Comparison of ENCODE assay signal across 12 cellular contexts in genomic region chr6:170174124-170174770, GRCh38.
DNase-seq lines count a peak whose midpoint lies in the region; TF ChIP-seq lines count a peak whose summit lies in the region.
"Had no signal": no experiment of that assay in that cellular context is flagged by ENCODE, and none has a peak within 500 bp of the region (broad histone marks: within the 10 kb centered on the region; RNA-seq: fewer than 3 reads in every experiment).

No MANE protein-coding gene starts in this region.

- no peak overlapping the region for H3K4me3 ChIP-seq in coronary artery
- H3K4me3 ChIP-seq: A549, breast epithelium had no signal

- peaks cover 5% of the 10 kb centered on the region for H3K36me3 Mint-ChIP-seq in activated CD4-positive, alpha-beta T cell treated with anti-CD3 and anti-CD28 coated beads, Interleukin-2, amount 10 ng/mL, durations not matched to agents 24 days and 14 days (ENCODE audit: low read depth)
- H3K36me3 Mint-ChIP-seq in glutamatergic neuron (ENCODE audit: unreplicated experiment) = no peaks in the 10 kb centered on the region

- no peaks in the 10 kb centered on the region for H3K4me1 Mint-ChIP-seq in activated CD4-positive, alpha-beta T cell treated with anti-CD3 and anti-CD28 coated beads, Interleukin-2, amount 10 ng/mL, durations not matched to agents 24 days and 14 days
- H3K4me1 Mint-ChIP-seq in glutamatergic neuron (ENCODE audit: low read depth, unreplicated experiment) = peaks cover 14% of the 10 kb centered on the region

- peaks cover 3% of the 10 kb centered on the region for H3K27me3 Mint-ChIP-seq in activated CD4-positive, alpha-beta T cell treated with anti-CD3 and anti-CD28 coated beads, Interleukin-2, amount 10 ng/mL, durations not matched to agents 24 days and 14 days
- H3K27me3 Mint-ChIP-seq in glutamatergic neuron (ENCODE audit: unreplicated experiment) = peaks cover 34% of the 10 kb centered on the region

- peak; percentile 39 for DNase-seq in activated CD4-positive, alpha-beta T cell treated with anti-CD3 and anti-CD28 coated beads, Interleukin-2, amount 10 ng/mL, durations not matched to agents 24 days and 14 days
- DNase-seq in activated CD4-positive, alpha-beta T cell treated with anti-CD3 and anti-CD28 coated beads for 48 hours = no peak
- DNase-seq in coronary artery (ENCODE audit: low spot score) (peak; percentile 68), medulla oblongata (ENCODE audit: extremely low spot score) (peak; percentile 80), substantia nigra (lab: John Stamatoyannopoulos, UW) (peak in 16 of 49 donors; percentile 15 to 64 (median 33)), glutamatergic neuron (no peak)
- no peak for DNase-seq in activated CD4-positive, CD25-positive, alpha-beta regulatory T cell treated with anti-CD3 and anti-CD28 coated beads, Interleukin-2, amount 50 U/mL, for 72 hours
- DNase-seq in stimulated activated CD8-positive, alpha-beta memory T cell treated with anti-CD3 and anti-CD28 coated beads, Interleukin-4, amount 100 ng/mL, for 48 hours = no peak
- DNase-seq: NCI-H1436 treated with DMSO at 0.1 percent for 48 hours, T-helper 2 cell had no signal

- no peaks in the 10 kb centered on the region for H3K9me3 Mint-ChIP-seq in activated CD4-positive, alpha-beta T cell treated with anti-CD3 and anti-CD28 coated beads, Interleukin-2, amount 10 ng/mL, durations not matched to agents 24 days and 14 days
- peaks cover 22% of the 10 kb centered on the region for H3K9me3 Mint-ChIP-seq in glutamatergic neuron (ENCODE audit: unreplicated experiment)

- no peak overlapping the region for H3K27ac Mint-ChIP-seq in activated CD4-positive, alpha-beta T cell treated with anti-CD3 and anti-CD28 coated beads, Interleukin-2, amount 10 ng/mL, durations not matched to agents 24 days and 14 days
- no peak overlapping the region for H3K27ac Mint-ChIP-seq in glutamatergic neuron (ENCODE audit: unreplicated experiment)

- TF ChIP-seq CTCF in coronary artery (IDR thresholded peaks at IDR 0.05) = no peak
- TF ChIP-seq CTCF in glutamatergic neuron (IDR thresholded peaks at IDR 0.05; ENCODE audit: partially characterized antibody, unreplicated experiment) = no peak

- H3K4me3 Mint-ChIP-seq in activated CD4-positive, alpha-beta T cell treated with anti-CD3 and anti-CD28 coated beads, Interleukin-2, amount 10 ng/mL, durations not matched to agents 24 days and 14 days = no peak overlapping the region
- H3K4me3 Mint-ChIP-seq in glutamatergic neuron (ENCODE audit: unreplicated experiment) = no peak overlapping the region

- intact Hi-C loops in activated CD4-positive, alpha-beta T cell treated with anti-CD3 and anti-CD28 coated beads, Interleukin-2, amount 10 ng/mL, durations not matched to agents 24 days and 14 days (cut with micrococcal nuclease) = no loop called here

- H3K27ac ChIP-seq in coronary artery = no peak overlapping the region
- peak overlapping the region; percentile 42 for H3K27ac ChIP-seq in substantia nigra (ENCODE audit: low read depth, low read length, poor library complexity, severe bottlenecking)
- H3K27ac ChIP-seq: A549 had no signal

Comparison
In these comparisons a context has a peak if more than half of its experiments do, and no peak if none do; other contexts are left out.
1. DNase-seq: peak in activated CD4-positive, alpha-beta T cell treated with anti-CD3 and anti-CD28 coated beads, Interleukin-2, amount 10 ng/mL, durations not matched to agents 24 days and 14 days (single experiment), coronary artery (single experiment) and medulla oblongata (single experiment); none in activated CD4-positive, alpha-beta T cell treated with anti-CD3 and anti-CD28 coated beads for 48 hours (single experiment), activated CD4-positive, CD25-positive, alpha-beta regulatory T cell treated with anti-CD3 and anti-CD28 coated beads, Interleukin-2, amount 50 U/mL, for 72 hours (single experiment), stimulated activated CD8-positive, alpha-beta memory T cell treated with anti-CD3 and anti-CD28 coated beads, Interleukin-4, amount 100 ng/mL, for 48 hours (single experiment) and glutamatergic neuron (single experiment).